Comparison of ENCODE assay signal across 3 cellular contexts in the genomic region with DNA sequence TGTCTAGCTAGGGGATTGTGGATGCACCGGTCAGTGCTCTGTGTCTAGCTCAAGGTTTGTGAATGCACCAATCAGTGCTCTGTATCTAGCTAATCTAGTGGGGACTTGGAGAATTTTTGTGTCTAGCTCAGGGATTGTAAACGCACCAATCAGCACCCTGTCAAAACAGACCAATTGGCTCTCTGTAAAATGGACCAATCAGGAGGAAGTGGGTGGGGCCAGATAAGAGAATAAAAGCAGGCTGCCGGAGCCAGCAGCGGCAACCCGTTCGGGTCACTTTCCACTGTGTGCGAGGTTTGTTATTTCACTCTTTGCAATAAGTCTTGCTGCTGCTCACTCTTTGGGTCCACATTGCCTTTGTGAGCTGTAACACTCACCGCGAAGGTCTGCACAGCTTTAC. TPM values are rescaled to one million over a fixed set of nuclear protein-coding genes. Genes with fewer than 3 reads are reported as not detected.
"Had no signal": no experiment of that assay in that cellular context is flagged by ENCODE, and none has a peak within 500 bp of the region (broad histone marks: within the 10 kb centered on the region; RNA-seq: fewer than 3 reads in every experiment).

No MANE protein-coding gene starts in this region.

RNA-seq across cellular contexts. Expression of a gene that starts 21.0 kb away (rescaled TPM):
- total RNA-seq: HT-29, IMR-90 had no signal
- polyA plus RNA-seq: IgD-negative memory B cell, IMR-90 had no signal
